Comparison of ENCODE assay signal across 15 cellular contexts in genomic region chr1:234718509-234719453, GRCh38.
DNase-seq lines count a peak whose midpoint lies in the region; ATAC-seq, FAIRE-seq and TF ChIP-seq lines count a peak whose summit lies in the region.
"Had no signal": no experiment of that assay in that cellular context is flagged by ENCODE, and none has a peak within 500 bp of the region (broad histone marks: within the 10 kb centered on the region; RNA-seq: fewer than 3 reads in every experiment).

No MANE protein-coding gene starts in this region.

- peaks cover 22% of the 10 kb centered on the region for H3K4me1 Mint-ChIP-seq in T-helper 17 cell
- H3K4me1 Mint-ChIP-seq in neural progenitor cell, result peaks cover 76% of the 10 kb centered on the region

- H3K27me3 Mint-ChIP-seq in T-helper 17 cell (no peaks in the 10 kb centered on the region), neural progenitor cell (ENCODE audit: insufficient read depth, low read depth) (peaks cover 2% of the 10 kb centered on the region)
- H3K27me3 Mint-ChIP-seq: activated naive CD8-positive, alpha-beta T cell treated with anti-CD3 and anti-CD28 coated beads, Interleukin-2, amount 50 U/mL, for 24 hours; effector memory CD8-positive, alpha-beta T cell had no signal

- in situ Hi-C loops in transverse colon (cut with MboI; ENCODE audit: low pct_ligation_motif_present in 1 of 4, low pct_unique_long_range_greater_than_20kb in 1 of 4, low sequenced_read_pairs in 3 of 4), result loop anchor here in 2 of 4 donors (5.0 to 25.0 kb wide), 2 partner anchors 106 to 344 kb away; partner anchors contain the start of gene IRF2BP2 (in 1 of the 2)

- DNase-seq in T-helper 17 cell (no peak), neural progenitor cell (ENCODE audit: low spot score) (no peak), transverse colon (no peak), RCC 7860 (ENCODE audit: low spot score) (no peak), NK-92 (lab: John Stamatoyannopoulos, UW; ENCODE audit: unreplicated experiment) (no peak)
- DNase-seq: activated CD8-positive, alpha-beta memory T cell treated with anti-CD3 and anti-CD28 coated beads, Interleukin-2, amount 50 U/mL, for 4 hours; activated naive CD8-positive, alpha-beta T cell treated with anti-CD3 and anti-CD28 coated beads, Interleukin-2, amount 50 U/mL, for 24 hours; effector memory CD8-positive, alpha-beta T cell; NCI-H187 treated with DMSO at 0.1 percent for 48 hours; SJCRH30; stimulated activated CD4-positive, alpha-beta T cell treated with anti-CD3 and anti-CD28 coated beads, Interleukin-4, amount 100 ng/mL, for 4 hours; stimulated activated naive CD4-positive, alpha-beta T cell treated with Interleukin-2 at 50 U/mL for 16 hours had no signal

- H3K27ac ChIP-seq in esophagus (ENCODE audit: low read depth in 2 of 2, low read length in 1 of 2), result peak overlapping the region; percentile 11 to 13
- H3K27ac ChIP-seq in neural progenitor cell, result no peak overlapping the region
- peak overlapping the region; percentile 97 to 99 (median 98) for H3K27ac ChIP-seq in transverse colon
- H3K27ac ChIP-seq: KMS-11, SJCRH30 had no signal

- no peak overlapping the region for H3K4me2 ChIP-seq in neural progenitor cell
- H3K4me2 ChIP-seq: KMS-11 had no signal

- intact Hi-C loops in transverse colon (cut with DNase I; ENCODE audit: low total_unique reads), result loop anchor here (5.0 kb wide), 1 partner anchor 374 kb away; no protein-coding TSS in a partner anchor

- TF ChIP-seq CTCF in neural progenitor cell (IDR thresholded peaks at IDR 0.05) (no peak), transverse colon (IDR thresholded peaks at IDR 0.05) (no peak)

- H3K4me3 Mint-ChIP-seq in T-helper 17 cell, result no peak overlapping the region
- peak overlapping the region; percentile 6 for H3K4me3 Mint-ChIP-seq in neural progenitor cell
- H3K4me3 Mint-ChIP-seq: activated naive CD8-positive, alpha-beta T cell treated with anti-CD3 and anti-CD28 coated beads, Interleukin-2, amount 50 U/mL, for 24 hours; effector memory CD8-positive, alpha-beta T cell had no signal

- H3K36me3 ChIP-seq in esophagus (ENCODE audit: control insufficient read depth in 2 of 2, insufficient read depth in 2 of 2, low read length in 1 of 2) (no peaks in the 10 kb centered on the region), neural progenitor cell (no peaks in the 10 kb centered on the region), transverse colon (no peaks in the 10 kb centered on the region)
- H3K36me3 ChIP-seq: SJCRH30 had no signal

- peaks cover 3% of the 10 kb centered on the region for H3K9me3 Mint-ChIP-seq in neural progenitor cell
- H3K9me3 Mint-ChIP-seq: activated naive CD8-positive, alpha-beta T cell treated with anti-CD3 and anti-CD28 coated beads, Interleukin-2, amount 50 U/mL, for 24 hours; effector memory CD8-positive, alpha-beta T cell had no signal

- no peaks in the 10 kb centered on the region for H3K36me3 Mint-ChIP-seq in T-helper 17 cell (ENCODE audit: low read depth)
- no peaks in the 10 kb centered on the region for H3K36me3 Mint-ChIP-seq in neural progenitor cell

- H3K4me1 ChIP-seq in esophagus (ENCODE audit: control insufficient read depth in 2 of 2, insufficient read depth in 2 of 2, low read length in 1 of 2), result peaks cover 7 to 18% of the 10 kb centered on the region in 2 donors
- H3K4me1 ChIP-seq in neural progenitor cell, result peaks cover 27% of the 10 kb centered on the region
- peaks cover 65 to 91% (median 74%) of the 10 kb centered on the region in 4 donors for H3K4me1 ChIP-seq in transverse colon

- H3F3A ChIP-seq in neural progenitor cell (ENCODE audit: low read depth), result peaks cover 7% of the 10 kb centered on the region

- H3K27ac Mint-ChIP-seq in T-helper 17 cell (peak overlapping the region; percentile 39), neural progenitor cell (peak overlapping the region; percentile 86)
- H3K27ac Mint-ChIP-seq: activated naive CD8-positive, alpha-beta T cell treated with anti-CD3 and anti-CD28 coated beads, Interleukin-2, amount 50 U/mL, for 24 hours; effector memory CD8-positive, alpha-beta T cell had no signal

- no peaks in the 10 kb centered on the region for H3K79me2 ChIP-seq in neural progenitor cell (ENCODE audit: low read depth)

- no peaks in the 10 kb centered on the region for H4K20me1 ChIP-seq in neural progenitor cell (ENCODE audit: low read depth)

- no peak for TF ChIP-seq EP300 in transverse colon (IDR thresholded peaks at IDR 0.05; ENCODE audit: low read depth)

- ATAC-seq in T-helper 17 cell (no peak), GM21381 (IDR thresholded peaks at IDR 0.05; ENCODE audit: unreplicated experiment) (no peak)
- ATAC-seq: activated naive CD8-positive, alpha-beta T cell treated with anti-CD3 and anti-CD28 coated beads, Interleukin-2, amount 50 U/mL, for 24 hours; effector memory CD8-positive, alpha-beta T cell had no signal

- TF ChIP-seq POLR2A in transverse colon (IDR thresholded peaks at IDR 0.05), result no peak

- H3K27me3 ChIP-seq in esophagus (ENCODE audit: control insufficient read depth in 1 of 2, insufficient read depth in 2 of 2, low read length in 2 of 2), result no peaks in the 10 kb centered on the region
- H3K27me3 ChIP-seq in neural progenitor cell, result no peaks in the 10 kb centered on the region
- no peaks in the 10 kb centered on the region for H3K27me3 ChIP-seq in transverse colon
- H3K27me3 ChIP-seq: SJCRH30 had no signal

- no peak for FAIRE-seq in RCC 7860 (lab: Jason Lieb, UNC)

- H3K9ac ChIP-seq in neural progenitor cell, result no peak overlapping the region
- H3K9ac ChIP-seq: KMS-11 had no signal

- no peak overlapping the region for H3K4me3 ChIP-seq in esophagus (ENCODE audit: low read depth in 1 of 2, low read length in 2 of 2)
- H3K4me3 ChIP-seq in neural progenitor cell, result no peak overlapping the region
- no peak overlapping the region for H3K4me3 ChIP-seq in transverse colon
- H3K4me3 ChIP-seq: SJCRH30 had no signal

- H2AFZ ChIP-seq in neural progenitor cell (replicated peaks), result no peak overlapping the region

- no peaks in the 10 kb centered on the region for H3K9me3 ChIP-seq in T-helper 17 cell (ENCODE audit: control insufficient read depth, low read length, poor library complexity, severe bottlenecking)
- H3K9me3 ChIP-seq in esophagus (ENCODE audit: control insufficient read depth in 2 of 2, insufficient read depth in 1 of 2, low read depth in 1 of 2, low read length in 1 of 2), result no peaks in the 10 kb centered on the region
- no peaks in the 10 kb centered on the region for H3K9me3 ChIP-seq in neural progenitor cell (ENCODE audit: low read depth)
- no peaks in the 10 kb centered on the region for H3K9me3 ChIP-seq in transverse colon
- H3K9me3 ChIP-seq: SJCRH30 had no signal

- 70 to 76% methylated on average over 10 of the region's 10 CpGs for WGBS in esophagus, 2 donors
- 52 to 73% methylated on average over 8 to 10 of the region's 10 CpGs for WGBS in transverse colon (ENCODE audit: low coverage in 1 of 2), 2 donors
